1 cellular context compared by ENCODE assay signal in the genomic region with DNA sequence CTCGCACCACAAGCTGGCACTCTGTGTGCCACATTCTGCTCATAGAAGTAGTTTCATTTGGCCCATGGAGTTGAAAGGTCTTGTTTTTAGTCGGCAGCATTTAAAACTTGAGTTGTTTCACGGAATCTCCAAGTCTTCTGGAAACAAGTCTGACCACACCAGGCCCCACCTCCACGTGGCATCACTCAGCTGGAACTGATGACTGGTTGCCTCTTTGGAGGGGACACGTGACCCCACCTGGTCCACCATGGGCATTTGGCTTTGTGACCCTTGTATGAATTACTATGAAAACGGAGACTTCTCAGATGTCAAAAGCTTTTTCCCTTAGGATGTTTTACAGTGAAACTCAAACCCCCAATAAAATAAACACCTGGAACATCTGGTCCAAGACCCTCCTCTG.
TF ChIP-seq lines count a peak whose summit lies in the region.

No MANE protein-coding gene starts in this region.

TF ChIP-seq in H1, 55 proteins besides CTCF, POLR2A, EP300 and RAD21 (continued from another document):
- TF ChIP-seq USF2 (IDR thresholded peaks at IDR 0.05; ENCODE audit: low read length) = no peak
- TF ChIP-seq SIX5 (IDR thresholded peaks at IDR 0.05; ENCODE audit: low read depth, low read length) = no peak
- TF ChIP-seq, protein P1, sequence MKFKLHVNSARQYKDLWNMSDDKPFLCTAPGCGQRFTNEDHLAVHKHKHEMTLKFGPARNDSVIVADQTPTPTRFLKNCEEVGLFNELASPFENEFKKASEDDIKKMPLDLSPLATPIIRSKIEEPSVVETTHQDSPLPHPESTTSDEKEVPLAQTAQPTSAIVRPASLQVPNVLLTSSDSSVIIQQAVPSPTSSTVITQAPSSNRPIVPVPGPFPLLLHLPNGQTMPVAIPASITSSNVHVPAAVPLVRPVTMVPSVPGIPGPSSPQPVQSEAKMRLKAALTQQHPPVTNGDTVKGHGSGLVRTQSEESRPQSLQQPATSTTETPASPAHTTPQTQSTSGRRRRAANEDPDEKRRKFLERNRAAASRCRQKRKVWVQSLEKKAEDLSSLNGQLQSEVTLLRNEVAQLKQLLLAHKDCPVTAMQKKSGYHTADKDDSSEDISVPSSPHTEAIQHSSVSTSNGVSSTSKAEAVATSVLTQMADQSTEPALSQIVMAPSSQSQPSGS (IDR thresholded peaks at IDR 0.05; ENCODE audit: low read length) = no peak
- no peak for TF ChIP-seq GABPA (IDR thresholded peaks at IDR 0.05; ENCODE audit: borderline replicate concordance, insufficient read depth, low read length)
- no peak for TF ChIP-seq JUND (IDR thresholded peaks at IDR 0.05; ENCODE audit: low read length)
- no peak for TF ChIP-seq SP2 (IDR thresholded peaks at IDR 0.05; ENCODE audit: low read length)
- TF ChIP-seq BACH1 (IDR thresholded peaks at IDR 0.05; ENCODE audit: low read length) = no peak
- no peak for TF ChIP-seq KDM1A (IDR thresholded peaks at IDR 0.05; ENCODE audit: borderline replicate concordance, low read length)
- TF ChIP-seq SP4 (IDR thresholded peaks at IDR 0.05; ENCODE audit: low read length) = no peak
- no peak for TF ChIP-seq BCL11A (IDR thresholded peaks at IDR 0.05; ENCODE audit: low read depth in 2 of 2, low read length in 2 of 2)
- TF ChIP-seq YY1 (IDR thresholded peaks at IDR 0.05; ENCODE audit: low read depth, low read length) = no peak
- no peak for TF ChIP-seq TBP (IDR thresholded peaks at IDR 0.05; ENCODE audit: low read depth, low read length)
